In genomic region chr17:12998461-12998860, GRCh38 we compare ENCODE assay signal across 8 cellular contexts.
"Had no signal": no experiment of that assay in that cellular context is flagged by ENCODE, and none has a peak within 500 bp of the region (broad histone marks: within the 10 kb centered on the region; RNA-seq: fewer than 3 reads in every experiment).

No MANE protein-coding gene starts in this region.

- ATAC-seq: GM23338, HCT116, HepG2 had no signal

- DNase-seq: HFFc6, KBM-7 had no signal

- H3K4me1 Mint-ChIP-seq: GM23338, IgD-negative memory B cell had no signal

- H3K4me3 ChIP-seq: GM23338, HAP-1 had no signal

- H3K4me3 Mint-ChIP-seq: GM23338, HFFc6, IgD-negative memory B cell had no signal

- H3K27ac ChIP-seq: HL-60 had no signal

- H3K9me3 Mint-ChIP-seq: GM23338, HFFc6, IgD-negative memory B cell had no signal

- H3K27me3 Mint-ChIP-seq: IgD-negative memory B cell had no signal

- H3K9me3 ChIP-seq: HAP-1 had no signal

- H3K27ac Mint-ChIP-seq: GM23338, HFFc6, IgD-negative memory B cell had no signal
